Comparison of ENCODE assay signal across 1 cellular context in the genomic region with DNA sequence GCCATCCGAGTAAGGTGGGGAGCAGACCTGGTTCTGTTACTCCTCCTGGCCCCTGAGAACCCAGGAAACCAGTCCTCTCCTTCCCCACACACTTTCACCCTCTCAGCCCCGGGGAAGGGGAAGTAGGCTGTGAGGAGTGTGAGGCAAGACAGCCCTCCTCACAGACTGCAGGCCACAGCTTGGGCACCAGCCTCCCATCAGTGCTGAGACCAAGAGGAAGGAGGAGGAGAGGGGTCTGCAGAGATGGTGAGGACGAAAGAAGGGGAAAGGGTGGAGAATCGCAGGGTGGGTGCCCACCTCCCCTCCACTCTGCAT.
TF ChIP-seq lines count a peak whose summit lies in the region.

No MANE protein-coding gene starts in this region.

TF ChIP-seq in GM23338, 12 proteins besides CTCF, POLR2A, EP300 and RAD21 (continued from another document):
- TF ChIP-seq, protein P1, sequence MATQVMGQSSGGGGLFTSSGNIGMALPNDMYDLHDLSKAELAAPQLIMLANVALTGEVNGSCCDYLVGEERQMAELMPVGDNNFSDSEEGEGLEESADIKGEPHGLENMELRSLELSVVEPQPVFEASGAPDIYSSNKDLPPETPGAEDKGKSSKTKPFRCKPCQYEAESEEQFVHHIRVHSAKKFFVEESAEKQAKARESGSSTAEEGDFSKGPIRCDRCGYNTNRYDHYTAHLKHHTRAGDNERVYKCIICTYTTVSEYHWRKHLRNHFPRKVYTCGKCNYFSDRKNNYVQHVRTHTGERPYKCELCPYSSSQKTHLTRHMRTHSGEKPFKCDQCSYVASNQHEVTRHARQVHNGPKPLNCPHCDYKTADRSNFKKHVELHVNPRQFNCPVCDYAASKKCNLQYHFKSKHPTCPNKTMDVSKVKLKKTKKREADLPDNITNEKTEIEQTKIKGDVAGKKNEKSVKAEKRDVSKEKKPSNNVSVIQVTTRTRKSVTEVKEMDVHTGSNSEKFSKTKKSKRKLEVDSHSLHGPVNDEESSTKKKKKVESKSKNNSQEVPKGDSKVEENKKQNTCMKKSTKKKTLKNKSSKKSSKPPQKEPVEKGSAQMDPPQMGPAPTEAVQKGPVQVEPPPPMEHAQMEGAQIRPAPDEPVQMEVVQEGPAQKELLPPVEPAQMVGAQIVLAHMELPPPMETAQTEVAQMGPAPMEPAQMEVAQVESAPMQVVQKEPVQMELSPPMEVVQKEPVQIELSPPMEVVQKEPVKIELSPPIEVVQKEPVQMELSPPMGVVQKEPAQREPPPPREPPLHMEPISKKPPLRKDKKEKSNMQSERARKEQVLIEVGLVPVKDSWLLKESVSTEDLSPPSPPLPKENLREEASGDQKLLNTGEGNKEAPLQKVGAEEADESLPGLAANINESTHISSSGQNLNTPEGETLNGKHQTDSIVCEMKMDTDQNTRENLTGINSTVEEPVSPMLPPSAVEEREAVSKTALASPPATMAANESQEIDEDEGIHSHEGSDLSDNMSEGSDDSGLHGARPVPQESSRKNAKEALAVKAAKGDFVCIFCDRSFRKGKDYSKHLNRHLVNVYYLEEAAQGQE (IDR thresholded peaks at IDR 0.05; ENCODE audit: unreplicated experiment): no peak
TF ChIP-seq in GM23338: peak in this region for 0.
